Comparison of ENCODE assay signal across 20 cellular contexts in genomic region chr18:5964596-5964995, GRCh38.
DNase-seq lines count a peak whose midpoint lies in the region; ATAC-seq and TF ChIP-seq lines count a peak whose summit lies in the region.
"Had no signal": no experiment of that assay in that cellular context is flagged by ENCODE, and none has a peak within 500 bp of the region (broad histone marks: within the 10 kb centered on the region; RNA-seq: fewer than 3 reads in every experiment).

No MANE protein-coding gene starts in this region.

- peak; percentile 79 for ATAC-seq in activated CD4-positive, alpha-beta T cell treated with anti-CD3 and anti-CD28 coated beads for 36 hours
- no peak for ATAC-seq in CD4-positive, alpha-beta T cell (ENCODE audit: poor library complexity)
- ATAC-seq in T-helper 17 cell: no peak
- ATAC-seq in stimulated activated naive CD8-positive, alpha-beta T cell treated with anti-CD3 and anti-CD28 coated beads, Interleukin-15, amount 100 ng/mL, for 72 hours: peak; percentile 59
- no peak for ATAC-seq in psoas muscle
- ATAC-seq: HCT116 had no signal

- WGBS in psoas muscle, 3 donors: 82 to 92% (median 86%) methylated on average over 5 of the region's 5 CpGs

- H3K4me3 ChIP-seq in psoas muscle: no peak overlapping the region
- H3K4me3 ChIP-seq: BLaER1, GM23338 had no signal

- no peak overlapping the region for H3K4me3 Mint-ChIP-seq in activated CD4-positive, alpha-beta T cell treated with anti-CD3 and anti-CD28 coated beads for 36 hours
- H3K4me3 Mint-ChIP-seq in activated CD4-positive, alpha-beta T cell treated with anti-CD3 and anti-CD28 coated beads, Interleukin-2, amount 10 ng/mL, durations not matched to agents 7 days and 5 days: no peak overlapping the region
- no peak overlapping the region for H3K4me3 Mint-ChIP-seq in CD4-positive, alpha-beta T cell
- H3K4me3 Mint-ChIP-seq in T-helper 17 cell: no peak overlapping the region
- no peak overlapping the region for H3K4me3 Mint-ChIP-seq in stimulated activated naive CD8-positive, alpha-beta T cell treated with anti-CD3 and anti-CD28 coated beads, Interleukin-15, amount 100 ng/mL, for 72 hours
- H3K4me3 Mint-ChIP-seq: B cell; CD4-positive, CD25-positive, alpha-beta regulatory T cell; GM23338; H9 had no signal

- H3K4me1 ChIP-seq in psoas muscle: no peaks in the 10 kb centered on the region

- no peak overlapping the region for H3K27ac ChIP-seq in CD4-positive, alpha-beta T cell (ENCODE audit: low read depth, low read length)
- no peak overlapping the region for H3K27ac ChIP-seq in psoas muscle
- H3K27ac ChIP-seq: 22Rv1, BLaER1, C4-2B had no signal

- intact Hi-C loops in activated CD4-positive, alpha-beta T cell treated with anti-CD3 and anti-CD28 coated beads for 36 hours (cut with DNase I, micrococcal nuclease): no loop called here
- intact Hi-C loops in CD4-positive, alpha-beta T cell (cut with DNase I, micrococcal nuclease): no loop called here
- intact Hi-C loops in psoas muscle (cut with DNase I): loop anchor here in 1 of 2 donors (10.0 kb wide), 1 partner anchor 60 kb away; no protein-coding TSS in a partner anchor

- no peaks in the 10 kb centered on the region for H3K36me3 ChIP-seq in psoas muscle (ENCODE audit: insufficient read depth in 1 of 2, low read depth in 1 of 2)
- H3K36me3 ChIP-seq: BLaER1 had no signal

- H3K27ac Mint-ChIP-seq in activated CD4-positive, alpha-beta T cell treated with anti-CD3 and anti-CD28 coated beads for 36 hours: no peak overlapping the region
- H3K27ac Mint-ChIP-seq in activated CD4-positive, alpha-beta T cell treated with anti-CD3 and anti-CD28 coated beads, Interleukin-2, amount 10 ng/mL, durations not matched to agents 7 days and 5 days: no peak overlapping the region
- H3K27ac Mint-ChIP-seq in CD4-positive, alpha-beta T cell: peak overlapping the region; percentile 25
- H3K27ac Mint-ChIP-seq in T-helper 17 cell: peak overlapping the region; percentile 34
- H3K27ac Mint-ChIP-seq in stimulated activated naive CD8-positive, alpha-beta T cell treated with anti-CD3 and anti-CD28 coated beads, Interleukin-15, amount 100 ng/mL, for 72 hours: peak overlapping the region in 1 of 2 donors; percentile 67
- H3K27ac Mint-ChIP-seq: B cell; CD4-positive, CD25-positive, alpha-beta regulatory T cell; GM23338; H9 had no signal

- no peaks in the 10 kb centered on the region for H3K36me3 Mint-ChIP-seq in activated CD4-positive, alpha-beta T cell treated with anti-CD3 and anti-CD28 coated beads for 36 hours (ENCODE audit: low read depth)
- H3K36me3 Mint-ChIP-seq in activated CD4-positive, alpha-beta T cell treated with anti-CD3 and anti-CD28 coated beads, Interleukin-2, amount 10 ng/mL, durations not matched to agents 7 days and 5 days (ENCODE audit: low read depth): no peaks in the 10 kb centered on the region
- H3K36me3 Mint-ChIP-seq in CD4-positive, alpha-beta T cell (ENCODE audit: low read depth): no peaks in the 10 kb centered on the region
- no peaks in the 10 kb centered on the region for H3K36me3 Mint-ChIP-seq in T-helper 17 cell (ENCODE audit: low read depth)
- H3K36me3 Mint-ChIP-seq: CD4-positive, CD25-positive, alpha-beta regulatory T cell had no signal

- peaks cover 29% of the 10 kb centered on the region for H3K4me1 Mint-ChIP-seq in activated CD4-positive, alpha-beta T cell treated with anti-CD3 and anti-CD28 coated beads for 36 hours
- H3K4me1 Mint-ChIP-seq in activated CD4-positive, alpha-beta T cell treated with anti-CD3 and anti-CD28 coated beads, Interleukin-2, amount 10 ng/mL, durations not matched to agents 7 days and 5 days: peaks cover 8% of the 10 kb centered on the region
- peaks cover 32% of the 10 kb centered on the region for H3K4me1 Mint-ChIP-seq in CD4-positive, alpha-beta T cell (ENCODE audit: low read depth)
- H3K4me1 Mint-ChIP-seq in T-helper 17 cell: peaks cover 5% of the 10 kb centered on the region
- H3K4me1 Mint-ChIP-seq in stimulated activated naive CD8-positive, alpha-beta T cell treated with anti-CD3 and anti-CD28 coated beads, Interleukin-15, amount 100 ng/mL, for 72 hours: peaks cover 28% of the 10 kb centered on the region
- H3K4me1 Mint-ChIP-seq: B cell had no signal

- POLR2A ChIA-PET in activated CD4-positive, alpha-beta T cell treated with anti-CD3 and anti-CD28 coated beads for 36 hours (lab: Charles Lee): no interaction called here
- POLR2A ChIA-PET in activated CD4-positive, alpha-beta T cell treated with anti-CD3 and anti-CD28 coated beads, Interleukin-2, amount 10 ng/mL, durations not matched to agents 7 days and 5 days (lab: Charles Lee): no interaction called here
- POLR2A ChIA-PET in CD4-positive, alpha-beta T cell (lab: Charles Lee): no interaction called here

- H3K27me3 ChIP-seq in CD4-positive, alpha-beta T cell (ENCODE audit: control insufficient read depth, insufficient read depth, low read length): no peaks in the 10 kb centered on the region
- H3K27me3 ChIP-seq in psoas muscle (ENCODE audit: insufficient read depth in 3 of 3, low read length in 2 of 3): no peaks in the 10 kb centered on the region
- H3K27me3 ChIP-seq: BLaER1 had no signal

- H3K9me3 Mint-ChIP-seq in activated CD4-positive, alpha-beta T cell treated with anti-CD3 and anti-CD28 coated beads for 36 hours (ENCODE audit: low read depth): no peaks in the 10 kb centered on the region
- H3K9me3 Mint-ChIP-seq in activated CD4-positive, alpha-beta T cell treated with anti-CD3 and anti-CD28 coated beads, Interleukin-2, amount 10 ng/mL, durations not matched to agents 7 days and 5 days: no peaks in the 10 kb centered on the region
- no peaks in the 10 kb centered on the region for H3K9me3 Mint-ChIP-seq in CD4-positive, alpha-beta T cell
- H3K9me3 Mint-ChIP-seq in stimulated activated naive CD8-positive, alpha-beta T cell treated with anti-CD3 and anti-CD28 coated beads, Interleukin-15, amount 100 ng/mL, for 72 hours: no peaks in the 10 kb centered on the region
- H3K9me3 Mint-ChIP-seq: CD4-positive, CD25-positive, alpha-beta regulatory T cell; GM23338; H9 had no signal

- no peaks in the 10 kb centered on the region for H3K27me3 Mint-ChIP-seq in activated CD4-positive, alpha-beta T cell treated with anti-CD3 and anti-CD28 coated beads for 36 hours
- H3K27me3 Mint-ChIP-seq in activated CD4-positive, alpha-beta T cell treated with anti-CD3 and anti-CD28 coated beads, Interleukin-2, amount 10 ng/mL, durations not matched to agents 7 days and 5 days: no peaks in the 10 kb centered on the region
- H3K27me3 Mint-ChIP-seq in CD4-positive, alpha-beta T cell: no peaks in the 10 kb centered on the region
- peaks cover 27% of the 10 kb centered on the region for H3K27me3 Mint-ChIP-seq in T-helper 17 cell
- H3K27me3 Mint-ChIP-seq in stimulated activated naive CD8-positive, alpha-beta T cell treated with anti-CD3 and anti-CD28 coated beads, Interleukin-15, amount 100 ng/mL, for 72 hours: no peaks in the 10 kb centered on the region
- H3K27me3 Mint-ChIP-seq: B cell; CD4-positive, CD25-positive, alpha-beta regulatory T cell had no signal

- H3K9me3 ChIP-seq in CD4-positive, alpha-beta T cell (ENCODE audit: control insufficient read depth, low read length): no peaks in the 10 kb centered on the region
- no peaks in the 10 kb centered on the region for H3K9me3 ChIP-seq in T-helper 17 cell (ENCODE audit: control insufficient read depth, low read length, poor library complexity, severe bottlenecking)
- H3K9me3 ChIP-seq in psoas muscle: no peaks in the 10 kb centered on the region
- H3K9me3 ChIP-seq: BLaER1 had no signal

- no peak for TF ChIP-seq CTCF in CD4-positive, alpha-beta T cell (IDR thresholded peaks at IDR 0.05)
- no peak for TF ChIP-seq CTCF in psoas muscle (IDR thresholded peaks at IDR 0.05)

- DNase-seq in activated CD4-positive, alpha-beta T cell treated with anti-CD3 and anti-CD28 coated beads for 36 hours: peak; percentile 33
- no peak for DNase-seq in activated CD4-positive, alpha-beta T cell treated with anti-CD3 and anti-CD28 coated beads, Interleukin-2, amount 10 ng/mL, durations not matched to agents 7 days and 5 days
- no peak for DNase-seq in CD4-positive, alpha-beta T cell
- DNase-seq in T-helper 17 cell: no peak
- DNase-seq in stimulated activated naive CD8-positive, alpha-beta T cell treated with anti-CD3 and anti-CD28 coated beads, Interleukin-15, amount 100 ng/mL, for 72 hours: no peak
- no peak for DNase-seq in NCI-H526 treated with DMSO at 0.1 percent for 48 hours (lab: John Stamatoyannopoulos, UW)
- DNase-seq in psoas muscle: no peak
- DNase-seq: Calu3, COR-L47, DMS53, DMS79 treated with DMSO at 0.1 percent for 48 hours, GF-D8, H9 had no signal

- CTCF ChIA-PET in activated CD4-positive, alpha-beta T cell treated with anti-CD3 and anti-CD28 coated beads for 36 hours (lab: Charles Lee): no interaction called here
- CTCF ChIA-PET in activated CD4-positive, alpha-beta T cell treated with anti-CD3 and anti-CD28 coated beads, Interleukin-2, amount 10 ng/mL, durations not matched to agents 7 days and 5 days (lab: Charles Lee): no interaction called here
- CTCF ChIA-PET in CD4-positive, alpha-beta T cell (lab: Charles Lee): no interaction called here

Comparison
In these comparisons a context has a peak if more than half of its experiments do, and no peak if none do; other contexts are left out.
1. ATAC-seq: peak in activated CD4-positive, alpha-beta T cell treated with anti-CD3 and anti-CD28 coated beads for 36 hours (single experiment) and stimulated activated naive CD8-positive, alpha-beta T cell treated with anti-CD3 and anti-CD28 coated beads, Interleukin-15, amount 100 ng/mL, for 72 hours (single experiment); none in CD4-positive, alpha-beta T cell (single experiment), T-helper 17 cell (single experiment) and psoas muscle (0 of 4).
2. H3K27ac Mint-ChIP-seq: peak in CD4-positive, alpha-beta T cell (single experiment) and T-helper 17 cell (single experiment); none in activated CD4-positive, alpha-beta T cell treated with anti-CD3 and anti-CD28 coated beads for 36 hours (single experiment) and activated CD4-positive, alpha-beta T cell treated with anti-CD3 and anti-CD28 coated beads, Interleukin-2, amount 10 ng/mL, durations not matched to agents 7 days and 5 days (single experiment).